Comparison of ENCODE assay signal across 24 cellular contexts in the genomic region with DNA sequence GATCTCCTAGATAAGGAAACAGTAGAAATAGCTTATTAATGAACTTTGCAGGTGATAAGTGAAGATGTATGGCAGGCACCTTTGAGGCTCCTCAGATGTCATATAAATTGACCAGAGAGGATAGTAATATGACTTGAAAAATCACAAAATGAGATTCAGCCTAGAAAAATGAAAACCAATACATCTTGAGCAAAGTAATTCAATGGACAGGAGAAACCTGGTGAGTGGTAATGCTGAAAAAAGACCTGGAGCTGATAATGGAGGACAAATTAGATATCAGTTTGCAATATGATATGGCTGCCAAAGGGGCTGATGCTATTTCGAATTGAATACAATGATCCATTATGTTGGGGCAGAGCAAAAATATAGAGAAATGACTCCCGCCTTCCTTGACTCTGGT.
DNase-seq lines count a peak whose midpoint lies in the region; ATAC-seq, FAIRE-seq and TF ChIP-seq lines count a peak whose summit lies in the region.
"Had no signal": no experiment of that assay in that cellular context is flagged by ENCODE, and none has a peak within 500 bp of the region (broad histone marks: within the 10 kb centered on the region; RNA-seq: fewer than 3 reads in every experiment).

No MANE protein-coding gene starts in this region.

- SMC1A ChIA-PET in GM12878 (lab: Charles Lee; ENCODE audit: uncharacterized antibody, unreplicated experiment), result interaction anchor here (0.6 to 4.4 kb wide), 13 partner anchors 9 to 631 kb away, joined by 3 to 39 read pairs (median 4); no protein-coding TSS in a partner anchor

- no peaks in the 10 kb centered on the region for H3F3A ChIP-seq in PC-3 (ENCODE audit: low read length, unreplicated experiment)

- WGBS in GM12878 (ENCODE audit: insufficient coverage, insufficient replicate concordance, low lambda C conversion rate, missing lambda C conversion rate), result 24% methylated on average over 2 of the region's 2 CpGs

- H3K9ac ChIP-seq in HUES48 (ENCODE audit: low read depth, low read length), result no peak overlapping the region
- no peak overlapping the region for H3K9ac ChIP-seq in GM12878 (ENCODE audit: control insufficient read depth, insufficient read depth, low read length)
- no peak overlapping the region for H3K9ac ChIP-seq in PC-3 (ENCODE audit: low read length)
- H3K9ac ChIP-seq: BLaER1 had no signal

- H4K20me1 ChIP-seq in GM12878 (ENCODE audit: control insufficient read depth, insufficient read depth) (no peaks in the 10 kb centered on the region), PC-3 (ENCODE audit: low read length) (no peaks in the 10 kb centered on the region)
- H4K20me1 ChIP-seq: BLaER1 had no signal

- RAD21 ChIA-PET in GM12878 (lab: Charles Lee; ENCODE audit: unreplicated experiment), result interaction anchor here (0.9 to 3.6 kb wide), 6 partner anchors 27 to 102 kb away, joined by 3 to 9 read pairs (median 4); no protein-coding TSS in a partner anchor

- no peak overlapping the region for H3K4me3 ChIP-seq in HUES48 (ENCODE audit: low read depth, low read length)
- no peak overlapping the region for H3K4me3 ChIP-seq in GM12878
- H3K4me3 ChIP-seq in PC-3 (ENCODE audit: low read length), result no peak overlapping the region
- H3K4me3 ChIP-seq: BLaER1 had no signal

- H3K27ac ChIP-seq in HUES48 (ENCODE audit: low read depth, low read length), result peak overlapping the region; percentile 71
- H3K27ac ChIP-seq in GM12878 (ENCODE audit: control insufficient read depth, insufficient read depth), result no peak overlapping the region
- no peak overlapping the region for H3K27ac ChIP-seq in PC-3 (ENCODE audit: low read length)
- H3K27ac ChIP-seq: BLaER1 had no signal

- no peak for TF ChIP-seq EP300 in GM12878 (IDR thresholded peaks at IDR 0.05; ENCODE audit: borderline replicate concordance in 1 of 2, control insufficient read depth in 1 of 2, low read depth in 2 of 2, low read length in 2 of 2)

- TF ChIP-seq CTCF in GM12878 (IDR thresholded peaks at IDR 0.05 in 2 of 3, conservative IDR thresholded peaks at IDR 0.05 in 1 of 3; ENCODE audit: control insufficient read depth in 2 of 3, extremely low read depth in 1 of 3, insufficient read depth in 1 of 3, low read depth in 3 of 3, low read length in 3 of 3) (no peak), PC-3 (conservative IDR thresholded peaks at IDR 0.05; ENCODE audit: low read depth, low read length) (no peak)

- no peaks in the 10 kb centered on the region for H3K27me3 ChIP-seq in HUES48 (ENCODE audit: control insufficient read depth, insufficient read depth, low read length)
- H3K27me3 ChIP-seq in GM12878 (replicated peaks in 1 of 2; ENCODE audit: control insufficient read depth in 2 of 2, insufficient read depth in 2 of 2, low read length in 1 of 2), result no peaks in the 10 kb centered on the region
- no peaks in the 10 kb centered on the region for H3K27me3 ChIP-seq in PC-3 (ENCODE audit: low read length)
- H3K27me3 ChIP-seq: BE2C, BLaER1 had no signal

- intact Hi-C loops in GM12878 (cut with micrococcal nuclease; ENCODE audit: unreplicated experiment), result loop anchor here (5.0 kb wide), 1 partner anchor 74 kb away; no protein-coding TSS in a partner anchor
- intact Hi-C loops in PC-3 (cut with micrococcal nuclease), result no loop called here

- TSS peak; percentile 88 for BruUV-seq in GM12878 (replicated peaks; lab: Mats Ljungman, UMichigan)
- BruUV-seq in PC-3 (replicated peaks; lab: Mats Ljungman, UMichigan), result no TSS peak

- H3K4me1 ChIP-seq in HUES48 (ENCODE audit: control insufficient read depth, insufficient read depth, low read length), result peaks cover 53% of the 10 kb centered on the region
- no peaks in the 10 kb centered on the region for H3K4me1 ChIP-seq in GM12878 (ENCODE audit: control insufficient read depth, insufficient read depth, low read length)
- H3K4me1 ChIP-seq in PC-3 (ENCODE audit: insufficient read depth, low read length), result no peaks in the 10 kb centered on the region
- H3K4me1 ChIP-seq: BLaER1 had no signal

- CTCF ChIA-PET in GM12878 (lab: Yijun Ruan, JAX) (no interaction called here), PC-3 (lab: Charles Lee) (no interaction called here)

- H3K4me2 ChIP-seq in GM12878 (ENCODE audit: control insufficient read depth, insufficient read depth), result no peak overlapping the region
- no peak overlapping the region for H3K4me2 ChIP-seq in PC-3 (ENCODE audit: low read length)
- H3K4me2 ChIP-seq: BLaER1 had no signal

- H3K36me3 ChIP-seq in HUES48 (ENCODE audit: control insufficient read depth, insufficient read depth, low read length) (no peaks in the 10 kb centered on the region), GM12878 (ENCODE audit: control insufficient read depth in 2 of 2, insufficient read depth in 2 of 2, low read length in 1 of 2) (no peaks in the 10 kb centered on the region), PC-3 (ENCODE audit: low read depth, low read length) (no peaks in the 10 kb centered on the region)
- H3K36me3 ChIP-seq: BE2C, BLaER1 had no signal

- POLR2A ChIA-PET in GM12878 (lab: Charles Lee), result interaction anchor here (0.8 to 1.2 kb wide), 2 partner anchors 10 to 55 kb away, joined by 3 to 4 read pairs; no protein-coding TSS in a partner anchor
- POLR2A ChIA-PET in PC-3 (lab: Charles Lee; ENCODE audit: unreplicated experiment), result no interaction called here

- H3K79me2 ChIP-seq in GM12878 (ENCODE audit: control insufficient read depth, insufficient read depth, low read length) (no peaks in the 10 kb centered on the region), PC-3 (ENCODE audit: low read length) (no peaks in the 10 kb centered on the region)

- H2AFZ ChIP-seq in GM12878 (ENCODE audit: control insufficient read depth, low read depth, low read length), result no peak overlapping the region
- H2AFZ ChIP-seq in PC-3 (ENCODE audit: low read length), result no peak overlapping the region

- H3K9me3 ChIP-seq in HUES48 (ENCODE audit: control insufficient read depth, insufficient read depth, low read length) (no peaks in the 10 kb centered on the region), GM12878 (replicated peaks; ENCODE audit: control insufficient read depth, insufficient read depth, low read length) (no peaks in the 10 kb centered on the region), PC-3 (ENCODE audit: low read length) (no peaks in the 10 kb centered on the region)
- H3K9me3 ChIP-seq: BE2C, BLaER1 had no signal

- no peak for FAIRE-seq in GM12878 (lab: Jason Lieb, UNC)
- FAIRE-seq: A204.1, GM12891, GM19239 had no signal

- ATAC-seq in GM12878, result no peak
- ATAC-seq in HG03571 (IDR thresholded peaks at IDR 0.05; ENCODE audit: unreplicated experiment), result no peak
- no peak for ATAC-seq in PC-3

- TF ChIP-seq RAD21 in GM12878 (IDR thresholded peaks at IDR 0.05; ENCODE audit: insufficient read depth, low read depth, low read length), result no peak

- no peak for TF ChIP-seq POLR2A in GM12878 (IDR thresholded peaks at IDR 0.05; ENCODE audit: low read depth, low read length)

- no peaks in the 10 kb centered on the region for H3K9me2 ChIP-seq in PC-3 (replicated peaks; ENCODE audit: low read length)

- in situ Hi-C loops in GM12878 (cut with MboI), result no loop called here

- DNase-seq in GM12878 (ENCODE audit: low read depth, low spot score), result no peak
- DNase-seq in PC-3, result no peak
- DNase-seq in amygdala (lab: John Stamatoyannopoulos, UW), result no peak
- DNase-seq: 8988T; ACHN; BE2C; C1 segment of cervical spinal cord; CD4-positive, alpha-beta memory T cell; CD4-positive, CD25-positive, alpha-beta regulatory T cell; CD8-positive, alpha-beta memory T cell; COR-L47; DMS 273 treated with DMSO at 0.1 percent for 48 hours; DMS153; DMS53; DMS79; DND-41; EL; GDM1 had no signal

TF ChIP-seq in GM12878, 131 proteins besides CTCF, POLR2A, EP300 and RAD21:
- TF ChIP-seq SKIL (IDR thresholded peaks at IDR 0.05; ENCODE audit: low read depth, poor library complexity, severe bottlenecking), result no peak
- TF ChIP-seq TCF12 (IDR thresholded peaks at IDR 0.05; ENCODE audit: low read depth, low read length), result no peak
- TF ChIP-seq KAT2A (conservative IDR thresholded peaks at IDR 0.05; ENCODE audit: control insufficient read depth, low read depth, low read length), result no peak
- no peak for TF ChIP-seq ZNF274 (IDR thresholded peaks at IDR 0.05; ENCODE audit: insufficient read depth, insufficient read length)
